ENCODE assay signal across 10 cellular contexts in genomic region chr18:57789105-57789504, GRCh38. TPM values are rescaled to one million over a fixed set of nuclear protein-coding genes. Genes with fewer than 3 reads are reported as not detected.
DNase-seq lines count a peak whose midpoint lies in the region; TF ChIP-seq lines count a peak whose summit lies in the region.
"Had no signal": no experiment of that assay in that cellular context is flagged by ENCODE, and none has a peak within 500 bp of the region (broad histone marks: within the 10 kb centered on the region; RNA-seq: fewer than 3 reads in every experiment).

No MANE protein-coding gene starts in this region.

- no TSS peak for BruUV-seq in PC-9 (replicated peaks; lab: Mats Ljungman, UMichigan)

- H3K36me3 ChIP-seq in PC-9 (ENCODE audit: low read depth) (no peaks in the 10 kb centered on the region), muscle layer of colon (ENCODE audit: insufficient read depth, low read length) (no peaks in the 10 kb centered on the region), uterus (no peaks in the 10 kb centered on the region)

- intact Hi-C loops in PC-9 (cut with micrococcal nuclease; ENCODE audit: unreplicated experiment) (no loop called here), uterus (cut with DNase I; ENCODE audit: low total_unique reads) (no loop called here)

- H3K4me1 ChIP-seq in PC-9 (replicated peaks; ENCODE audit: insufficient read depth), result peaks cover 96% of the 10 kb centered on the region
- H3K4me1 ChIP-seq in muscle layer of colon (ENCODE audit: insufficient read depth, low read length), result peaks cover 21% of the 10 kb centered on the region
- peaks cover under 1 to 13% of the 10 kb centered on the region in 2 donors for H3K4me1 ChIP-seq in uterus

- POLR2A ChIA-PET in PC-9 (lab: Charles Lee; ENCODE audit: unreplicated experiment), result no interaction called here

- TF ChIP-seq CTCF in PC-9 (conservative IDR thresholded peaks at IDR 0.05) (no peak), epithelial cell of esophagus (IDR thresholded peaks at IDR 0.05; ENCODE audit: insufficient read depth, low read depth, low read length, missing control alignments) (no peak), uterus (IDR thresholded peaks at IDR 0.05) (no peak), GM10266 (IDR thresholded peaks at IDR 0.05; ENCODE audit: control insufficient read depth, insufficient read depth, low read depth, missing control alignments) (no peak)

- H3K4me3 ChIP-seq in PC-9 (peak overlapping the region; percentile 48; the same call in 1 of the 2 replicates), epithelial cell of esophagus (ENCODE audit: low read length) (no peak overlapping the region), muscle layer of colon (ENCODE audit: low read depth in 1 of 2, low read length in 2 of 2) (no peak overlapping the region), uterus (no peak overlapping the region)

- H3K27me3 ChIP-seq in PC-9 (ENCODE audit: insufficient read depth, low read depth) (no peaks in the 10 kb centered on the region), muscle layer of colon (ENCODE audit: control insufficient read depth in 1 of 2, insufficient read depth in 2 of 2, low read length in 2 of 2) (no peaks in the 10 kb centered on the region), uterus (no peaks in the 10 kb centered on the region)

- H3F3A ChIP-seq in PC-9 (ENCODE audit: insufficient read depth, low read depth), result peaks cover 57% of the 10 kb centered on the region

- H3K4me2 ChIP-seq in PC-9, result peak overlapping the region; percentile 94

- no peak overlapping the region for H2AFZ ChIP-seq in PC-9

- TF ChIP-seq POLR2A in uterus (IDR thresholded peaks at IDR 0.05), result no peak

- no peaks in the 10 kb centered on the region for H4K20me1 ChIP-seq in PC-9 (ENCODE audit: insufficient read depth)

- CTCF ChIA-PET in PC-9 (lab: Charles Lee), result no interaction called here

- peak overlapping the region; percentile 97 for H3K27ac ChIP-seq in PC-9
- peak overlapping the region; percentile 7 for H3K27ac ChIP-seq in muscle layer of colon (ENCODE audit: low read depth, low read length)
- peak overlapping the region; percentile 88 to 98 for H3K27ac ChIP-seq in uterus

- no peak overlapping the region for H3K9ac ChIP-seq in muscle layer of colon (ENCODE audit: low read length)

- DNase-seq in PC-9 (peak in 1 of 2 experiments; percentile 91), epithelial cell of esophagus (ENCODE audit: low read depth) (peak; percentile 25), uterus (no peak), RPMI8226 (no peak), mesenteric fat pad (ENCODE audit: low spot score) (no peak), GM10266 (ENCODE audit: extremely low spot score) (no peak)
- DNase-seq: NCI-H524, T1000 had no signal

- H3K9me3 ChIP-seq in PC-9 (ENCODE audit: insufficient read depth, low read depth), result no peaks in the 10 kb centered on the region
- H3K9me3 ChIP-seq in muscle layer of colon (ENCODE audit: low read length), result no peaks in the 10 kb centered on the region
- no peaks in the 10 kb centered on the region for H3K9me3 ChIP-seq in uterus

- peaks cover 90% of the 10 kb centered on the region for H3K79me2 ChIP-seq in PC-9 (ENCODE audit: low read depth)

- no peaks in the 10 kb centered on the region for H3K9me2 ChIP-seq in PC-9 (ENCODE audit: insufficient read depth)

RNA-seq across cellular contexts. Expression of gene ATP8B1, which starts 14.0 kb away (rescaled TPM):
- total RNA-seq in PC-9 (2021), result 16.7 and 23.4 TPM in 2 replicates
- 10 to 100 TPM; 18.4 to 24.9 (median 22.1) TPM for total RNA-seq in uterus
- total RNA-seq in mesenteric fat pad, result 7.8 TPM
- total RNA-seq: mononuclear cell had no signal

Comparison
In these comparisons a context has a peak if more than half of its experiments do, and no peak if none do; other contexts are left out.
1. H3K27ac ChIP-seq: peak in every context shown above with its lines; median percentile 97 in PC-9; 93 in uterus; 7 in muscle layer of colon.